ENCODE assay signal across 8 cellular contexts in genomic region chr3:65953301-65953812, GRCh38.
DNase-seq lines count a peak whose midpoint lies in the region; ATAC-seq and TF ChIP-seq lines count a peak whose summit lies in the region.

No MANE protein-coding gene starts in this region.

- H3K27me3 ChIP-seq in dorsolateral prefrontal cortex = no peaks in the 10 kb centered on the region
- H3K27me3 ChIP-seq in lung (ENCODE audit: control insufficient read depth, insufficient read depth) = no peaks in the 10 kb centered on the region
- H3K27me3 ChIP-seq in vagina = no peaks in the 10 kb centered on the region
- no peaks in the 10 kb centered on the region for H3K27me3 ChIP-seq in HAP-1 (ENCODE audit: low read depth)

- peaks cover 6% of the 10 kb centered on the region for H3K4me1 Mint-ChIP-seq in MCF 10A (ENCODE audit: insufficient read depth, unreplicated experiment)
- H3K4me1 Mint-ChIP-seq in T-helper 2 cell treated with Interferon-gamma antibody and Interleukin-4, amounts not matched to agents 5 μg/mL and 100 μg/mL, for 36 hours (ENCODE audit: low read depth) = peaks cover 3% of the 10 kb centered on the region

- no peaks in the 10 kb centered on the region for H3K27me3 Mint-ChIP-seq in MCF 10A (ENCODE audit: insufficient read depth, unreplicated experiment)
- no peaks in the 10 kb centered on the region for H3K27me3 Mint-ChIP-seq in T-helper 2 cell treated with Interferon-gamma antibody and Interleukin-4, amounts not matched to agents 5 μg/mL and 100 μg/mL, for 36 hours (ENCODE audit: low read depth)

- CTCF ChIA-PET in MCF 10A (lab: Yijun Ruan, JAX) = no interaction called here

- H3K27ac Mint-ChIP-seq in MCF 10A (ENCODE audit: low read depth, unreplicated experiment) = no peak overlapping the region
- H3K27ac Mint-ChIP-seq in T-helper 2 cell treated with Interferon-gamma antibody and Interleukin-4, amounts not matched to agents 5 μg/mL and 100 μg/mL, for 36 hours = no peak overlapping the region

- H3K27ac ChIP-seq in dorsolateral prefrontal cortex = peak overlapping the region in 35 of 59 donors; percentile 3 to 68 (median 39)
- H3K27ac ChIP-seq in lung (ENCODE audit: low read depth in 1 of 2, low read length in 1 of 2) = peak overlapping the region; percentile 37 to 79
- peak overlapping the region; percentile 61 for H3K27ac ChIP-seq in vagina

- TF ChIP-seq POLR2A in vagina (IDR thresholded peaks at IDR 0.05) = no peak

- no peak overlapping the region for H3K4me3 Mint-ChIP-seq in MCF 10A (ENCODE audit: unreplicated experiment)
- H3K4me3 Mint-ChIP-seq in T-helper 2 cell treated with Interferon-gamma antibody and Interleukin-4, amounts not matched to agents 5 μg/mL and 100 μg/mL, for 36 hours = no peak overlapping the region

- no TSS peak for BruUV-seq in MCF 10A (replicated peaks; lab: Mats Ljungman, UMichigan)

- no peaks in the 10 kb centered on the region for H3K9me3 Mint-ChIP-seq in MCF 10A (ENCODE audit: unreplicated experiment)
- H3K9me3 Mint-ChIP-seq in T-helper 2 cell treated with Interferon-gamma antibody and Interleukin-4, amounts not matched to agents 5 μg/mL and 100 μg/mL, for 36 hours = no peaks in the 10 kb centered on the region

- H3K9me3 ChIP-seq in lung (ENCODE audit: control insufficient read depth in 2 of 2, insufficient read depth in 1 of 2, low read length in 1 of 2) (no peaks in the 10 kb centered on the region), vagina (no peaks in the 10 kb centered on the region), HAP-1 (no peaks in the 10 kb centered on the region)

- intact Hi-C loops in MCF 10A (cut with micrococcal nuclease) (no loop called here), dorsolateral prefrontal cortex (cut with DNase I) (loop anchor here in 1 of 2 donors (10.0 kb wide), 1 partner anchor 81 kb away; the partner anchor contains the start of gene MAGI1), vagina (cut with DNase I) (no loop called here)

- peak overlapping the region in 1 of 59 donors; percentile 40 for H3K4me3 ChIP-seq in dorsolateral prefrontal cortex
- no peak overlapping the region for H3K4me3 ChIP-seq in lung
- no peak overlapping the region for H3K4me3 ChIP-seq in vagina
- no peak overlapping the region for H3K4me3 ChIP-seq in HAP-1

- no peaks in the 10 kb centered on the region for H3K36me3 ChIP-seq in lung (ENCODE audit: control insufficient read depth in 2 of 2, insufficient read depth in 2 of 2, low read length in 2 of 2)
- no peaks in the 10 kb centered on the region for H3K36me3 ChIP-seq in vagina
- no peaks in the 10 kb centered on the region for H3K36me3 ChIP-seq in HAP-1 (replicated peaks)

- whole genome bisulfite sequencing in lung, 2 donors = 58 to 78% methylated on average over 5 of the region's 5 CpGs

- no peak for TF ChIP-seq CTCF in MCF 10A (IDR thresholded peaks at IDR 0.05; ENCODE audit: unreplicated experiment)
- TF ChIP-seq CTCF in dorsolateral prefrontal cortex (IDR thresholded peaks at IDR 0.05 in 54 of 56, conservative IDR thresholded peaks at IDR 0.05 in 2 of 56; ENCODE audit: low read depth in 1 of 56, partially characterized antibody in 56 of 56) = no peak
- TF ChIP-seq CTCF in lung (IDR thresholded peaks at IDR 0.05; ENCODE audit: control extremely low read depth, extremely low read depth) = no peak
- no peak for TF ChIP-seq CTCF in vagina (IDR thresholded peaks at IDR 0.05)

- H3K36me3 Mint-ChIP-seq in MCF 10A (ENCODE audit: insufficient read depth, unreplicated experiment) = peaks cover 2% of the 10 kb centered on the region
- H3K36me3 Mint-ChIP-seq in T-helper 2 cell treated with Interferon-gamma antibody and Interleukin-4, amounts not matched to agents 5 μg/mL and 100 μg/mL, for 36 hours (ENCODE audit: low read depth) = no peaks in the 10 kb centered on the region

- in situ Hi-C loops in T47D (cut with HindIII; ENCODE audit: low pct_unique_long_range_greater_than_20kb, low sequenced_read_pairs) (no loop called here), HAP-1 (cut with MboI; ENCODE audit: low sequenced_read_pairs) (no loop called here)

- DNase-seq in T47D (ENCODE audit: low read depth in 1 of 2, low spot score in 1 of 2) (peak; percentile 62 to 97), MCF 10A (ENCODE audit: unreplicated experiment) (no peak), dorsolateral prefrontal cortex (peak in 1 of 10 donors; percentile 66), lung (ENCODE audit: low spot score) (peak; percentile 91), vagina (ENCODE audit: extremely low spot score in 2 of 2) (no peak), HAP-1 (ENCODE audit: low spot score in 2 of 2) (no peak)
- DNase-seq in T-helper 2 cell treated with Interferon-gamma antibody and Interleukin-4, amounts not matched to agents 5 μg/mL and 100 μg/mL, for 36 hours (ENCODE audit: low spot score) = no peak

- H3K4me1 ChIP-seq in lung (ENCODE audit: control insufficient read depth in 2 of 2, insufficient read depth in 2 of 2, low read length in 2 of 2) = peaks cover 4 to 31% of the 10 kb centered on the region in 2 donors
- peaks cover 21% of the 10 kb centered on the region for H3K4me1 ChIP-seq in vagina
- H3K4me1 ChIP-seq in HAP-1 = peaks cover 7% of the 10 kb centered on the region; the same call in 1 of the 2 replicates

- POLR2A ChIA-PET in MCF 10A (lab: Yijun Ruan, JAX) = interaction anchor here (0.8 kb wide), 1 partner anchor 10 kb away, joined by 3 read pairs; no protein-coding TSS in a partner anchor

- ATAC-seq in lung (ENCODE audit: insufficient read depth, low FRiP score) = peak; percentile 77
- ATAC-seq in HG03354 (IDR thresholded peaks at IDR 0.05; ENCODE audit: poor library complexity, severe bottlenecking, unreplicated experiment) = no peak

Comparison
In these comparisons a context has a peak if more than half of its experiments do, and no peak if none do; other contexts are left out.
1. DNase-seq: peak in T47D (2 of 2) and lung (single experiment); none in MCF 10A (single experiment), vagina (0 of 2), T-helper 2 cell treated with Interferon-gamma antibody and Interleukin-4, amounts not matched to agents 5 μg/mL and 100 μg/mL, for 36 hours (single experiment) and HAP-1 (0 of 2).
2. Peak in every context shown above with its lines, with median percentiles within 50 percentile points of each other: H3K27ac ChIP-seq.